In the genomic region with DNA sequence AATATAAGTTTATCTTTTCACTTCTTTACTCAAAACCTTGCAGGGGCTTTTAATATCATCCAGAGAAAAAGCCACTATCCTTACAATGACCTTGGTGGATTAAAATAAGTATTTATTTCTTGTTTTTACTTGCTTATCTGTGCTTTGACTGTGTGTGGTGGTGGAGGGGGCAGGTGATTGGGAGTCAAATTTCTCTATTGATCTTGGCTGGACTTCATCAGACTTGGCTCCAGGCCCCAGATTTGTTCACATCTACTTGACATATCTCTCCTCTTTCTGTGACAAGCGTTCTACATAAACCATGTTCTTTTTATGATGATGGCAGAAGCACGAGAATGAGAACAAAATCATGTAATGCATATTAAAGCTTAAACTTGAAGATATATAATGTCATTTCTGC, we compare ENCODE assay signal across 22 cellular contexts.
"Had no signal": no experiment of that assay in that cellular context is flagged by ENCODE, and none has a peak within 500 bp of the region (broad histone marks: within the 10 kb centered on the region; RNA-seq: fewer than 3 reads in every experiment).

No MANE protein-coding gene starts in this region.

- ATAC-seq: naive thymus-derived CD8-positive, alpha-beta T cell; psoas muscle; right cardiac atrium; stimulated activated naive B cell treated with anti-CD40 and anti-IgM and Interleukin-4, amounts not matched to agents 10 μg/mL and 1 μg/mL and 100 μg/mL, for 72 hours; upper lobe of right lung had no signal

- H3K27me3 Mint-ChIP-seq: naive thymus-derived CD8-positive, alpha-beta T cell; stimulated activated naive B cell treated with anti-CD40 and anti-IgM and Interleukin-4, amounts not matched to agents 10 μg/mL and 1 μg/mL and 100 μg/mL, for 72 hours; stimulated activated naive CD8-positive, alpha-beta T cell treated with anti-CD3 and anti-CD28 coated beads, Interleukin-15, Interleukin-2, amounts not matched to agents 100 ng/mL and 50 ng/mL, for 24 hours had no signal

- H3K4me3 ChIP-seq: dorsolateral prefrontal cortex, psoas muscle, skin epidermis, spleen, suprapubic skin, transverse colon, upper lobe of right lung, uterus had no signal

- FAIRE-seq: colon, frontal cortex, keratinocyte had no signal

- H3K4me1 Mint-ChIP-seq: naive thymus-derived CD8-positive, alpha-beta T cell; nephron progenitor cell; stimulated activated naive B cell treated with anti-CD40 and anti-IgM and Interleukin-4, amounts not matched to agents 10 μg/mL and 1 μg/mL and 100 μg/mL, for 72 hours had no signal

- H3K27ac ChIP-seq: dorsolateral prefrontal cortex, psoas muscle, skin epidermis, spleen, suprapubic skin, transverse colon, upper lobe of right lung, uterus had no signal

- H3K4me3 Mint-ChIP-seq: naive thymus-derived CD8-positive, alpha-beta T cell; nephron progenitor cell; stimulated activated naive B cell treated with anti-CD40 and anti-IgM and Interleukin-4, amounts not matched to agents 10 μg/mL and 1 μg/mL and 100 μg/mL, for 72 hours; stimulated activated naive CD8-positive, alpha-beta T cell treated with anti-CD3 and anti-CD28 coated beads, Interleukin-15, Interleukin-2, amounts not matched to agents 100 ng/mL and 50 ng/mL, for 24 hours had no signal

- H3K36me3 Mint-ChIP-seq: naive thymus-derived CD8-positive, alpha-beta T cell; stimulated activated naive B cell treated with anti-CD40 and anti-IgM and Interleukin-4, amounts not matched to agents 10 μg/mL and 1 μg/mL and 100 μg/mL, for 72 hours had no signal

- H3K27me3 ChIP-seq: dorsolateral prefrontal cortex, spleen, suprapubic skin, transverse colon, upper lobe of right lung, uterus had no signal

- H3K9me3 Mint-ChIP-seq: nephron progenitor cell had no signal

- H3K27ac Mint-ChIP-seq: naive thymus-derived CD8-positive, alpha-beta T cell; nephron progenitor cell; stimulated activated naive B cell treated with anti-CD40 and anti-IgM and Interleukin-4, amounts not matched to agents 10 μg/mL and 1 μg/mL and 100 μg/mL, for 72 hours; stimulated activated naive CD8-positive, alpha-beta T cell treated with anti-CD3 and anti-CD28 coated beads, Interleukin-15, Interleukin-2, amounts not matched to agents 100 ng/mL and 50 ng/mL, for 24 hours had no signal

- H3K36me3 ChIP-seq: spleen, suprapubic skin, transverse colon, upper lobe of right lung, uterus had no signal

- DNase-seq: dorsolateral prefrontal cortex; effector CD4-positive, alpha-beta T cell; head of caudate nucleus; mesendoderm; midbrain; naive thymus-derived CD8-positive, alpha-beta T cell; nephron progenitor cell; nucleus accumbens; posterior cingulate gyrus; psoas muscle; right cardiac atrium; spleen; stimulated activated naive B cell treated with anti-CD40 and anti-IgM and Interleukin-4, amounts not matched to agents 10 μg/mL and 1 μg/mL and 100 μg/mL, for 72 hours; transverse colon; upper lobe of right lung; uterus had no signal

- H3K4me1 ChIP-seq: psoas muscle, spleen, suprapubic skin, transverse colon, upper lobe of right lung, uterus had no signal

- H3K9me3 ChIP-seq: psoas muscle, suprapubic skin, upper lobe of right lung, uterus had no signal
